Comparison of ENCODE assay signal across 38 cellular contexts in genomic region chr10:104631946-104632345, GRCh38. TPM values are rescaled to one million over a fixed set of nuclear protein-coding genes. Genes with fewer than 3 reads are reported as not detected.
"Had no signal": no experiment of that assay in that cellular context is flagged by ENCODE, and none has a peak within 500 bp of the region (broad histone marks: within the 10 kb centered on the region; RNA-seq: fewer than 3 reads in every experiment).

No MANE protein-coding gene starts in this region.

- H3K27ac ChIP-seq: KMS-11 had no signal

- H3K4me2 ChIP-seq: KMS-11 had no signal

- H3K36me3 ChIP-seq: MG63 had no signal

- H3K9me3 ChIP-seq: MG63 had no signal

- H3K4me3 ChIP-seq: MG63 had no signal

- DNase-seq: Karpas-422, Kasumi-1, MG63, MM.1S, MV-4-11, NCI-H1048, NCI-H1092, NCI-H1092 treated with DMSO at 0.1 percent for 48 hours, NCI-H1105, NCI-H1105 treated with DMSO at 0.1 percent for 48 hours, NCI-H1417, NCI-H1417 treated with DMSO at 0.1 percent for 48 hours, NCI-H1436, NCI-H1436 treated with DMSO at 0.1 percent for 48 hours, NCI-H146, NCI-H1694, NCI-H1694 treated with DMSO at 0.1 percent for 48 hours, NCI-H187, NCI-H187 treated with DMSO at 0.1 percent for 48 hours, NCI-H1930, NCI-H2029, NCI-H2029 treated with DMSO at 0.1 percent for 48 hours, NCI-H2081, NCI-H2081 treated with DMSO at 0.1 percent for 48 hours, NCI-H2107, NCI-H2171, NCI-H2171 treated with DMSO at 0.1 percent for 48 hours, NCI-H2227 treated with DMSO at 0.1 percent for 48 hours, NCI-H226, NCI-H345, NCI-H446, NCI-H446 treated with DMSO at 0.1 percent for 48 hours, NCI-H510A had no signal

RNA-seq across cellular contexts. Expression of gene SORCS3, which starts 9.1 kb away (rescaled TPM):
- total RNA-seq: LHCN-M2, M059J, MCF 10A, NCI-H460 had no signal
